10 cellular contexts compared by ENCODE assay signal in the genomic region with DNA sequence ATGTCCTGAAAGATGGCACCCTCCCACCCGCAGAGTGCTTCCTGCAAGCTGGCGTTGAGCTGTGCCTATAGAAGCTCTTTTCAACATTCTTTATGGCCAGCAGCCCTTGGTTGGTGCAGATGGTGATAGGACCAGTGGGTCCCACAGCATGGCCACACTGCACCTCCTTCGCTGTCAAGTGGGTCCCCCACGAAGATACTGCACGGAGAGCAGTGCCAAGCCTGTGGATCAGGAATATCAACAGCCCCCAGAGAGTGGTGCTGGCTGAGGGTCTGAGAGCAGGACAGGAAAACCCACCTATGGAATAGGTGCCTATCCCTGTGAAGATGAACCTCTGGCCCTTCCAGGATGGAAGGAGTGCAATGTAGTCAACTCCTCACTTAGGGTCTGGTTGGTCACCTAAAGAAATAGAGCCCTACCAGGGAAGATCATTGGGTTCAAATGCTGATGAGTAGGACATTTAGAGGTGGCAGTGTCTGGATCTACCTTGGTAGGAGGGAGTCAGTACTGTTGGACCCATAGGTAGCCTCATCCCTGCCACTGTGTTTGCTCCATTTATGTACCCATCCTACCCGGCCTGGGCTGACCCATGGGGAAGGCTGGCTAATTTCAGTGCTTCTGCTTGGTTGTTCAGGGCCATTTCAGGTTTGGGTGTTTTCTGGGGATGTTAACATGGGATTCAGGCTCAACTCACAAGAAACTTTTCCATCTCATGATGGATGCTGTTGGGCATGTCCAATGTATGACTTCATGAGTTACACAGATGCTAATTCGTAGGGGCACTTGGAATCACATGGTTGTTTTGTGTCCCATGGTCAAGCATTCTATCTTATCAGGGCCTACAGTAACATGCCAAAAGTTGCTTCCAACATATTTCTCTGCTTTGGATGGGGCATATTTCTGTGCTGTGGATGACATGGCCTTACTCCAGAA. TPM values are rescaled to one million over a fixed set of nuclear protein-coding genes. Genes with fewer than 3 reads are reported as not detected.
DNase-seq lines count a peak whose midpoint lies in the region; ATAC-seq and TF ChIP-seq lines count a peak whose summit lies in the region.
"Had no signal": no experiment of that assay in that cellular context is flagged by ENCODE, and none has a peak within 500 bp of the region (broad histone marks: within the 10 kb centered on the region; RNA-seq: fewer than 3 reads in every experiment).

No MANE protein-coding gene starts in this region.

- H3K27me3 ChIP-seq in BLaER1, result no peaks in the 10 kb centered on the region

- H3K9ac ChIP-seq in BLaER1, result 0 out of 2 replicates have a peak overlapping the region, but pooled peaks have one; percentile 77

- H3K9me3 Mint-ChIP-seq in central memory CD8-positive, alpha-beta T cell, result no peaks in the 10 kb centered on the region
- H3K9me3 Mint-ChIP-seq in natural killer cell treated with Interleukin-12 subunit alpha and Interleukin-12 subunit beta and Interleukin-15 and Interleukin-18, amount 100 ng/mL, for 72 hours, result no peaks in the 10 kb centered on the region

- peak overlapping the region; percentile 100 for H3K4me3 Mint-ChIP-seq in central memory CD8-positive, alpha-beta T cell
- peak overlapping the region; percentile 100 for H3K4me3 Mint-ChIP-seq in natural killer cell treated with Interleukin-12 subunit alpha and Interleukin-12 subunit beta and Interleukin-15 and Interleukin-18, amount 100 ng/mL, for 72 hours

- peaks cover 46% of the 10 kb centered on the region for H3K36me3 Mint-ChIP-seq in central memory CD8-positive, alpha-beta T cell (ENCODE audit: insufficient read depth)
- peaks cover 23% of the 10 kb centered on the region for H3K36me3 Mint-ChIP-seq in natural killer cell treated with Interleukin-12 subunit alpha and Interleukin-12 subunit beta and Interleukin-15 and Interleukin-18, amount 100 ng/mL, for 72 hours

- peaks cover 36% of the 10 kb centered on the region for H3K36me3 ChIP-seq in BLaER1

- peak overlapping the region; percentile 72 for H3K4me3 ChIP-seq in BLaER1

- peaks cover 48% of the 10 kb centered on the region for H3K4me1 ChIP-seq in BLaER1

- ATAC-seq in central memory CD8-positive, alpha-beta T cell (replicated peaks; ENCODE audit: extremely low read depth, poor library complexity, severe bottlenecking), result no peak
- ATAC-seq in natural killer cell treated with Interleukin-12 subunit alpha and Interleukin-12 subunit beta and Interleukin-15 and Interleukin-18, amount 100 ng/mL, for 72 hours, result no peak
- no peak for ATAC-seq in left colon
- no peak for ATAC-seq in GM18861 (IDR thresholded peaks at IDR 0.05; ENCODE audit: unreplicated experiment)

- H4K20me1 ChIP-seq in BLaER1, result peaks cover 60% of the 10 kb centered on the region

- H3K4me2 ChIP-seq in BLaER1, result peak overlapping the region; percentile 90

- no peaks in the 10 kb centered on the region for H3K27me3 Mint-ChIP-seq in central memory CD8-positive, alpha-beta T cell
- H3K27me3 Mint-ChIP-seq in natural killer cell treated with Interleukin-12 subunit alpha and Interleukin-12 subunit beta and Interleukin-15 and Interleukin-18, amount 100 ng/mL, for 72 hours, result no peaks in the 10 kb centered on the region

- no peak overlapping the region for H3K27ac ChIP-seq in BLaER1

- TF ChIP-seq CTCF in GM13976 (IDR thresholded peaks at IDR 0.05; ENCODE audit: borderline replicate concordance, control extremely low read depth, extremely low read depth, insufficient read depth, missing control alignments), result no peak

- in situ Hi-C loops in GM13976 (cut with MboI; ENCODE audit: low sequenced_read_pairs, unreplicated experiment), result no loop called here

- peak overlapping the region; percentile 100 for H3K27ac Mint-ChIP-seq in central memory CD8-positive, alpha-beta T cell (ENCODE audit: low read depth)
- peak overlapping the region; percentile 99 for H3K27ac Mint-ChIP-seq in natural killer cell treated with Interleukin-12 subunit alpha and Interleukin-12 subunit beta and Interleukin-15 and Interleukin-18, amount 100 ng/mL, for 72 hours

- intact Hi-C loops in left colon (cut with DNase I, micrococcal nuclease), result no loop called here

- no peaks in the 10 kb centered on the region for H3K9me3 ChIP-seq in BLaER1

- DNase-seq in GM13976 (ENCODE audit: low spot score), result peak; percentile 3
- DNase-seq in central memory CD8-positive, alpha-beta T cell (ENCODE audit: low spot score in 2 of 2), result peak in 1 of 2 donors; percentile 14
- DNase-seq in natural killer cell treated with Interleukin-12 subunit alpha and Interleukin-12 subunit beta and Interleukin-15 and Interleukin-18, amount 100 ng/mL, for 72 hours (ENCODE audit: low spot score), result no peak
- DNase-seq in NCI-H774 (lab: John Stamatoyannopoulos, UW), result no peak
- DNase-seq in left colon, result no peak
- DNase-seq in NCI-H526 (lab: John Stamatoyannopoulos, UW), result no peak
- DNase-seq: NCI-H1417; NK-92 treated with Interleukin-12 subunit alpha and Interleukin-12 subunit beta, amount 100 ng/mL, for 24 hours had no signal

- peaks cover 79% of the 10 kb centered on the region for H3K4me1 Mint-ChIP-seq in central memory CD8-positive, alpha-beta T cell
- H3K4me1 Mint-ChIP-seq in natural killer cell treated with Interleukin-12 subunit alpha and Interleukin-12 subunit beta and Interleukin-15 and Interleukin-18, amount 100 ng/mL, for 72 hours (ENCODE audit: low read depth in 2 of 2), result peaks cover 64 to 71% of the 10 kb centered on the region in 2 donors

RNA-seq across cellular contexts. Expression of a gene that starts 33.4 kb away (rescaled TPM):
- 10 to 100 TPM; 34.9 to 37.4 TPM for total RNA-seq in natural killer cell treated with Interleukin-12 subunit alpha and Interleukin-12 subunit beta and Interleukin-15 and Interleukin-18, amount 100 ng/mL, for 72 hours
- 1 to 10 TPM; 1.2 to 1.3 TPM for total RNA-seq in left colon

Comparison
In these comparisons a context has a peak if more than half of its experiments do, and no peak if none do; other contexts are left out.
1. RNA of a gene that starts 33.4 kb away (total RNA-seq): 34.9 to 37.4 TPM in natural killer cell treated with Interleukin-12 subunit alpha and Interleukin-12 subunit beta and Interleukin-15 and Interleukin-18, amount 100 ng/mL, for 72 hours; 1.2 to 1.3 TPM in left colon; every median in the first group is over 10 times any median in the second.